28 cellular contexts compared by ENCODE assay signal in the genomic region with DNA sequence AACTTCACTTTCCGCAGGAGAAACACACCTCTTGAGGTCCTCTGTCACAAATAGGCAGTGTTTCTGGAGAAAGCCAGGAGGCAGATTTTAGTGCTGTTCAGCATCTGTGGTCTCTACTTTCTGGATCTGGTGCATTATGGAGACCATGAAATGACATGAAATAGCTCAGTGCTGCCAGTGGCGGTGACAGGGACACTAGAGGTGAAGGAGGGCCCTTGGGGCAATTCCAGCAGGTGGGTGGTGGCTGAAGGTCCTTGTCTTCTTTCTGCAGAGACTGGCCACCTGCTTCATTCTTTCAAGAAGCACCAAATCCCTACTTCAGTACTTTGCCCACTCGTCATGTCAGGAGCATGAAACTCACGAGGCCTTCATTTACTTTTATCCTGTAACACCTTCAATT.
DNase-seq lines count a peak whose midpoint lies in the region; ATAC-seq, FAIRE-seq and TF ChIP-seq lines count a peak whose summit lies in the region.
"Had no signal": no experiment of that assay in that cellular context is flagged by ENCODE, and none has a peak within 500 bp of the region (broad histone marks: within the 10 kb centered on the region; RNA-seq: fewer than 3 reads in every experiment).

No MANE protein-coding gene starts in this region.

- H3K14ac ChIP-seq in IMR-90 (replicated peaks; ENCODE audit: low read depth, low read length) (peak overlapping the region; percentile 20), H1 (ENCODE audit: insufficient read length) (no peak overlapping the region)

- H3K23ac ChIP-seq in IMR-90 (ENCODE audit: low read depth, low read length) (peak overlapping the region; percentile 22), H1 (ENCODE audit: insufficient read length) (no peak overlapping the region)

- H3K4ac ChIP-seq in IMR-90 (ENCODE audit: low read depth, low read length) (peak overlapping the region; percentile 89), H1 (replicated peaks; ENCODE audit: insufficient read length, low read depth, low read length) (no peak overlapping the region)

- H3K4me2 ChIP-seq in IMR-90 (ENCODE audit: low read depth, low read length) (no peak overlapping the region), H1 (ENCODE audit: insufficient read depth in 1 of 2, low read depth in 2 of 2, low read length in 2 of 2) (no peak overlapping the region)

- no TSS peak for BruUV-seq in IMR-90 (replicated peaks; lab: Mats Ljungman, UMichigan)

- no peak overlapping the region; the same call in 1 of the 2 replicates for H2BK12ac ChIP-seq in H1 (ENCODE audit: low read depth, low read length)

- no peak overlapping the region for H2AFZ ChIP-seq in ACC112 (ENCODE audit: low read length, unreplicated experiment)
- no peak overlapping the region for H2AFZ ChIP-seq in IMR-90 (replicated peaks; ENCODE audit: low read length, poor library complexity)
- no peak overlapping the region for H2AFZ ChIP-seq in H1 (ENCODE audit: low read length)

- H3K4me1 ChIP-seq in ACC112 (ENCODE audit: control insufficient read depth, insufficient read depth, low read length, unreplicated experiment) (peaks cover 34% of the 10 kb centered on the region), IMR-90 (ENCODE audit: control insufficient read depth, insufficient read depth, low read length) (peaks cover 15% of the 10 kb centered on the region), H1 (replicated peaks in 1 of 4; ENCODE audit: control insufficient read depth in 3 of 4, insufficient read depth in 4 of 4, low read length in 3 of 4) (peaks cover 2 to 19% (median 8%) of the 10 kb centered on the region in 4 experiments; a peak in 5 of 7 replicates)

- H4K5ac ChIP-seq in IMR-90 (ENCODE audit: low read depth, low read length) = no peak overlapping the region
- no peak overlapping the region for H4K5ac ChIP-seq in H1 (ENCODE audit: insufficient read length, low read depth, low read length)

- no peaks in the 10 kb centered on the region for H3K27me3 Mint-ChIP-seq in progenitor cell of endocrine pancreas
- H3K27me3 Mint-ChIP-seq: activated naive CD8-positive, alpha-beta T cell treated with anti-CD3 and anti-CD28 coated beads for 36 hours; activated T-cell treated with anti-CD3 and anti-CD28 coated beads, Interleukin-2, amount 50 U/mL, for 24 hours had no signal

- ATAC-seq in IMR-90 (ENCODE audit: low read depth) = no peak
- ATAC-seq: CD8-positive, alpha-beta T cell; upper lobe of right lung had no signal

- H3K27me3 ChIP-seq in ACC112 (ENCODE audit: insufficient read depth, low read length) (no peaks in the 10 kb centered on the region), IMR-90 (ENCODE audit: control insufficient read depth, insufficient read depth, low read length) (no peaks in the 10 kb centered on the region), H1 (replicated peaks in 1 of 4; ENCODE audit: control insufficient read depth in 3 of 4, extremely low read depth in 1 of 4, insufficient read depth in 3 of 4, low read length in 3 of 4) (no peaks in the 10 kb centered on the region)
- H3K27me3 ChIP-seq: right atrium auricular region, spleen, upper lobe of right lung had no signal

- POLR2A ChIA-PET in IMR-90 (lab: Charles Lee; ENCODE audit: unreplicated experiment) (no interaction called here), H1 (lab: Charles Lee; ENCODE audit: partially characterized antibody) (interaction anchor here (1.0 kb wide), 1 partner anchor 10 kb away, joined by 3 read pairs; no protein-coding TSS in a partner anchor)

- TF ChIP-seq RAD21 in IMR-90 (IDR thresholded peaks at IDR 0.05; ENCODE audit: low read length) = no peak
- no peak for TF ChIP-seq RAD21 in H1 (IDR thresholded peaks at IDR 0.05 in 1 of 2, conservative IDR thresholded peaks at IDR 0.05 in 1 of 2; ENCODE audit: low read depth in 2 of 2, low read length in 2 of 2)

- H3K23me2 ChIP-seq in H1 (ENCODE audit: low read depth, low read length) = no peaks in the 10 kb centered on the region

- H2BK120ac ChIP-seq in IMR-90 (ENCODE audit: low read depth, low read length) (peak overlapping the region; percentile 86), H1 (replicated peaks; ENCODE audit: low read depth, low read length) (no peak overlapping the region)

- H3K18ac ChIP-seq in IMR-90 (ENCODE audit: low read depth, low read length) (no peak overlapping the region), H1 (ENCODE audit: extremely low read depth, low read length) (no peak overlapping the region)

- CTCF ChIA-PET in IMR-90 (lab: Yijun Ruan, JAX) = no interaction called here
- CTCF ChIA-PET in H1 (lab: Charles Lee; ENCODE audit: partially characterized antibody) = no interaction called here

- H3K9ac ChIP-seq in IMR-90 (ENCODE audit: low read depth, low read length) (no peak overlapping the region), H1 (replicated peaks in 1 of 4; ENCODE audit: extremely low read depth in 1 of 4, low read depth in 3 of 4, low read length in 3 of 4) (no peak overlapping the region)

- H2AK5ac ChIP-seq in IMR-90 (ENCODE audit: low read depth, low read length) (peak overlapping the region; percentile 84), H1 (ENCODE audit: low read depth, low read length) (no peak overlapping the region)

- no peaks in the 10 kb centered on the region for H3K9me3 Mint-ChIP-seq in progenitor cell of endocrine pancreas (ENCODE audit: low read depth)
- H3K9me3 Mint-ChIP-seq: activated naive CD8-positive, alpha-beta T cell treated with anti-CD3 and anti-CD28 coated beads for 36 hours; activated T-cell treated with anti-CD3 and anti-CD28 coated beads, Interleukin-2, amount 50 U/mL, for 24 hours; CD8-positive, alpha-beta T cell; memory B cell had no signal

- peak overlapping the region; percentile 51; the same call in 1 of the 2 replicates for H2BK20ac ChIP-seq in IMR-90 (ENCODE audit: low read depth, low read length)
- no peak overlapping the region for H2BK20ac ChIP-seq in H1 (ENCODE audit: low read length)

- H4K8ac ChIP-seq in IMR-90 (ENCODE audit: low read depth in 2 of 2, low read length in 2 of 2) = peak overlapping the region; percentile 29 to 77; a peak in 1 of 4 replicates
- H4K8ac ChIP-seq in H1 (ENCODE audit: extremely low read depth, insufficient read depth, low read length) = no peak overlapping the region

- in situ Hi-C loops in IMR-90 (cut with MboI; ENCODE audit: low sequenced_read_pairs) = no loop called here

- H3K9me1 ChIP-seq in IMR-90 (ENCODE audit: insufficient read depth, low read length) = peaks cover 27% of the 10 kb centered on the region

- peaks cover 26% of the 10 kb centered on the region for H3K4me1 Mint-ChIP-seq in progenitor cell of endocrine pancreas (ENCODE audit: low read depth)
- H3K4me1 Mint-ChIP-seq: activated naive CD8-positive, alpha-beta T cell treated with anti-CD3 and anti-CD28 coated beads for 36 hours; B cell; memory B cell had no signal

- H4K20me1 ChIP-seq in IMR-90 (ENCODE audit: insufficient read depth, low read length) = no peaks in the 10 kb centered on the region; the same call in 1 of the 2 replicates
- H4K20me1 ChIP-seq in H1 (replicated peaks in 1 of 2; ENCODE audit: control insufficient read depth in 1 of 2, insufficient read depth in 2 of 2, low read length in 2 of 2) = peaks cover 2 to 11% of the 10 kb centered on the region in 2 experiments

- no peak overlapping the region for H3K4me3 Mint-ChIP-seq in progenitor cell of endocrine pancreas (ENCODE audit: low read depth)
- H3K4me3 Mint-ChIP-seq: activated naive CD8-positive, alpha-beta T cell treated with anti-CD3 and anti-CD28 coated beads for 36 hours; activated T-cell treated with anti-CD3 and anti-CD28 coated beads, Interleukin-2, amount 50 U/mL, for 24 hours; B cell; CD8-positive, alpha-beta T cell; memory B cell had no signal

- H3K79me1 ChIP-seq in IMR-90 (ENCODE audit: low read depth in 1 of 2, low read length in 2 of 2) (peaks cover 47 to 61% of the 10 kb centered on the region in 2 experiments), H1 (ENCODE audit: low read depth, low read length) (peaks cover 22% of the 10 kb centered on the region)

- TF ChIP-seq POLR2A in IMR-90 (IDR thresholded peaks at IDR 0.05; ENCODE audit: low read depth, low read length) = no peak
- TF ChIP-seq POLR2A in H1 (IDR thresholded peaks at IDR 0.05; ENCODE audit: control extremely low read depth in 1 of 2, low read depth in 2 of 2, low read length in 2 of 2) = no peak
- no peak for TF ChIP-seq POLR2A in H54 (IDR thresholded peaks at IDR 0.05; ENCODE audit: low read depth, low read length)

- H2BK5ac ChIP-seq in IMR-90 (ENCODE audit: low read depth, low read length, poor library complexity, severe bottlenecking) = no peak overlapping the region
- H2BK5ac ChIP-seq in H1 (ENCODE audit: low read depth, low read length) = 0 out of 2 replicates have a peak overlapping the region, but pooled peaks have one; percentile 48

- H3K27ac ChIP-seq in ACC112 (ENCODE audit: low read depth, low read length) = peak overlapping the region; percentile 87; the same call in 1 of the 2 replicates
- no peak overlapping the region for H3K27ac ChIP-seq in IMR-90 (ENCODE audit: insufficient read depth, low read length)
- no peak overlapping the region for H3K27ac ChIP-seq in H1 (ENCODE audit: low read depth, low read length)
- H3K27ac ChIP-seq: HL-60, right atrium auricular region, spleen, upper lobe of right lung had no signal

- peak overlapping the region; percentile 70 for H4K91ac ChIP-seq in IMR-90 (ENCODE audit: insufficient read depth, low read depth, low read length)
- H4K91ac ChIP-seq in H1 (replicated peaks; ENCODE audit: insufficient read length, low read length) = no peak overlapping the region

- H3K36me3 ChIP-seq in ACC112 (ENCODE audit: insufficient read depth, low read length) (no peaks in the 10 kb centered on the region), IMR-90 (ENCODE audit: control insufficient read depth, insufficient read depth, low read length) (no peaks in the 10 kb centered on the region), H1 (ENCODE audit: control insufficient read depth in 2 of 4, insufficient read depth in 4 of 4, low read length in 3 of 4) (peaks cover 0 to 5% (median 3%) of the 10 kb centered on the region in 4 experiments; a peak in 3 of 8 replicates)
- H3K36me3 ChIP-seq: right atrium auricular region, spleen, upper lobe of right lung had no signal

- peak overlapping the region; percentile 91 for H3K27ac Mint-ChIP-seq in progenitor cell of endocrine pancreas
- H3K27ac Mint-ChIP-seq: activated naive CD8-positive, alpha-beta T cell treated with anti-CD3 and anti-CD28 coated beads for 36 hours; activated T-cell treated with anti-CD3 and anti-CD28 coated beads, Interleukin-2, amount 50 U/mL, for 24 hours; B cell; CD8-positive, alpha-beta T cell; memory B cell had no signal

- dilution Hi-C loops in IMR-90 (cut with HindIII; ENCODE audit: low sequenced_read_pairs, unreplicated experiment) = no loop called here

- no peak overlapping the region for H3K4me3 ChIP-seq in ACC112 (ENCODE audit: low read depth, low read length)
- no peak overlapping the region for H3K4me3 ChIP-seq in IMR-90 (ENCODE audit: insufficient read depth, low read depth, low read length)
- no peak overlapping the region for H3K4me3 ChIP-seq in H1 (ENCODE audit: extremely low read depth in 1 of 4, insufficient read depth in 2 of 4, low read depth in 3 of 4, low read length in 4 of 4)
- H3K4me3 ChIP-seq: right atrium auricular region, spleen, upper lobe of right lung had no signal

- H3K9me3 ChIP-seq in IMR-90 (ENCODE audit: control insufficient read depth, insufficient read depth, low read length) (no peaks in the 10 kb centered on the region), H1 (ENCODE audit: insufficient read depth in 2 of 2, low read depth in 1 of 2, low read length in 1 of 2) (no peaks in the 10 kb centered on the region)
- H3K9me3 ChIP-seq: right atrium auricular region, spleen, upper lobe of right lung had no signal

- no peak for TF ChIP-seq EP300 in H1 (IDR thresholded peaks at IDR 0.05; ENCODE audit: borderline replicate concordance in 1 of 2, low read depth in 2 of 2, low read length in 2 of 2)

- no peak for TF ChIP-seq CTCF in IMR-90 (conservative IDR thresholded peaks at IDR 0.05; ENCODE audit: low read depth, low read length)
- no peak for TF ChIP-seq CTCF in H1 (IDR thresholded peaks at IDR 0.05; ENCODE audit: control extremely low read depth in 1 of 3, insufficient read depth in 1 of 3, low read depth in 1 of 3, low read length in 3 of 3)
- no peak for TF ChIP-seq CTCF in progenitor cell of endocrine pancreas (IDR thresholded peaks at IDR 0.05; ENCODE audit: unreplicated experiment)

- FAIRE-seq in H1 (lab: Jason Lieb, UNC) = no peak
- FAIRE-seq in frontal cortex (lab: Jason Lieb, UNC) = no peak
- FAIRE-seq in H54 (lab: Jason Lieb, UNC) = no peak

- peaks cover 12% of the 10 kb centered on the region for H3K36me3 Mint-ChIP-seq in progenitor cell of endocrine pancreas (ENCODE audit: insufficient read depth)
- H3K36me3 Mint-ChIP-seq: activated naive CD8-positive, alpha-beta T cell treated with anti-CD3 and anti-CD28 coated beads for 36 hours; memory B cell had no signal

- no peak overlapping the region for H2AK9ac ChIP-seq in IMR-90 (replicated peaks; ENCODE audit: low read depth, low read length, poor library complexity)

- H3K79me2 ChIP-seq in ACC112 (ENCODE audit: control insufficient read depth, insufficient read depth, low read length, unreplicated experiment) (peaks cover 14% of the 10 kb centered on the region), H1 (ENCODE audit: control insufficient read depth in 1 of 2, insufficient read depth in 2 of 2, low read length in 2 of 2) (peaks cover 13 to 94% of the 10 kb centered on the region in 2 experiments; a peak in 3 of 4 replicates)

- H2BK15ac ChIP-seq in IMR-90 (ENCODE audit: low read depth, low read length) (peak overlapping the region; percentile 92), H1 (ENCODE audit: low read length) (no peak overlapping the region)

- WGBS in IMR-90 (ENCODE audit: extremely low coverage in 2 of 2, insufficient read length in 1 of 2), 2 experiments = no CpG with 5 or more reads among the region's 4 CpGs
- 97% methylated on average over 4 of the region's 4 CpGs; no CpG with 5 or more reads in 1 of the 2 experiments for WGBS in H1 (ENCODE audit: extremely low coverage in 1 of 2, insufficient coverage in 1 of 2, insufficient read length in 1 of 2, insufficient replicate concordance in 2 of 2, low coverage in 1 of 2, low lambda C conversion rate in 2 of 2, missing lambda C conversion rate in 1 of 2), 2 experiments

- H3K56ac ChIP-seq in IMR-90 (ENCODE audit: extremely low read depth, insufficient read depth, low read length) = no peak overlapping the region; the same call in 1 of the 2 replicates
- no peak overlapping the region for H3K56ac ChIP-seq in H1 (replicated peaks; ENCODE audit: insufficient read length, low read depth, low read length)

- DNase-seq in IMR-90 (no peak), H1 (ENCODE audit: low read depth in 1 of 2, low spot score in 2 of 2) (no peak), progenitor cell of endocrine pancreas (ENCODE audit: low spot score, unreplicated experiment) (no peak), DMS53 treated with DMSO at 0.1 percent for 48 hours (lab: John Stamatoyannopoulos, UW; ENCODE audit: unreplicated experiment) (no peak), frontal cortex (ENCODE audit: low spot score in 2 of 2) (no peak), SIG-M5 (lab: John Stamatoyannopoulos, UW) (no peak), H54 (ENCODE audit: insufficient read length, low spot score) (no peak)
- DNase-seq: activated CD4-positive, alpha-beta T cell treated with anti-CD3 and anti-CD28 coated beads, Interleukin-2, amount 50 U/mL, for 1 hour; activated CD4-positive, CD25-positive, alpha-beta regulatory T cell; activated gamma-delta T cell; activated naive CD8-positive, alpha-beta T cell treated with anti-CD3 and anti-CD28 coated beads for 36 hours; activated T-cell treated with anti-CD3 and anti-CD28 coated beads, Interleukin-2, amount 50 U/mL, for 24 hours; anterior cingulate cortex; CD8-positive, alpha-beta T cell; DMS 273 treated with DMSO at 0.1 percent for 48 hours; Karpas-422; NCI-H1417 treated with DMSO at 0.1 percent for 48 hours; NCI-H2081; NCI-H345; NCI-H748 treated with DMSO at 0.1 percent for 48 hours; spleen; stimulated activated CD4-positive, alpha-beta T cell treated with anti-CD3 and anti-CD28 coated beads, Interleukin-2, amount 100 ng/mL, for 48 hours; upper lobe of right lung had no signal

- intact Hi-C loops in IMR-90 (cut with micrococcal nuclease) = loop anchor here (2.0 kb wide), 1 partner anchor 13 kb away; no protein-coding TSS in a partner anchor
